14 cellular contexts compared by ENCODE assay signal in the genomic region with DNA sequence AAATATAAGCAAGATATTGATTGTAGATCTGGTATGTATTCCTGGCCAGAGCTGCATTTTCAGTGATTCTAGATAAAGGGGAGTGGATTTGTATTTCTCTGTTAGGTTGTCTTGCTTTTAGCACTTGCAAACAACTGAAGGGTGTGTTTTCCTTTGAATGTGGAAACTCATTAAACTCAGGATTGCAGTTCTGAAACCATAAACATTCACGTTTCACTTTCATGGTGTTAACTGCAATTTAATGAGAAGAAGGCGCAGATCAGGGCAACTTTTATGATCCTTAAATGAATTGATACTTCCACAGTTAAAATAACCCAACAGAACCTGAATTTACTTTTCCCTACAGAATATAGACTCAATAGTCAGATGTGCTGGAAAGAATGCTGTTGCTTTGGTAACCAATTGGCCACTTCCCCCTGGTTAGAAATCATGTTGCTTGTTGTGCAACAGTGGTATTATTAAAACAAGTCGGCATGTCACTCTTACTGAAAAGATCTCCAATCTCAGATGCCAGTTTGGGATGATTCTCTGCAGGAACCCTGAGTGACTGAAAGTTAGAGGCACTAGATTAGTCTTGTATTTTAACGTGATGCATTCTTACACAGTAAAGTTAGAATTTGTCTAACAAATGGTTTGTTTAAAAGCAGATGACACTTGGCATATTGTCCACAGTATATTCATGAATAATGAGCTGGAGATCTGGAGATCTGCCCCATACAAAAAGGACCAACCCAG.
A peak's percentile ranks its signal among the peaks of the same experiment; 100 is the strongest.
DNase-seq lines count a peak whose midpoint lies in the region; ATAC-seq and TF ChIP-seq lines count a peak whose summit lies in the region.
"Had no signal": no experiment of that assay in that cellular context is flagged by ENCODE, and none has a peak within 500 bp of the region (broad histone marks: within the 10 kb centered on the region; RNA-seq: fewer than 3 reads in every experiment).

No MANE protein-coding gene starts in this region.

- peaks cover 4 to 6% of the 10 kb centered on the region in 2 donors for H3K4me1 ChIP-seq in neuronal stem cell (ENCODE audit: control insufficient read depth in 2 of 2, insufficient read depth in 1 of 2, low read depth in 1 of 2, low read length in 2 of 2)
- no peaks in the 10 kb centered on the region for H3K4me1 ChIP-seq in neural progenitor cell
- H3K4me1 ChIP-seq: upper lobe of left lung had no signal

- H3K27me3 ChIP-seq in neuronal stem cell (ENCODE audit: control insufficient read depth in 3 of 3, insufficient read depth in 3 of 3, low read depth in 1 of 3, low read length in 3 of 3) (no peaks in the 10 kb centered on the region), neural progenitor cell (no peaks in the 10 kb centered on the region)
- H3K27me3 ChIP-seq: upper lobe of left lung had no signal

- H3K9me3 ChIP-seq in neuronal stem cell (replicated peaks in 1 of 2; ENCODE audit: control insufficient read depth in 2 of 2, insufficient read depth in 1 of 2, low read depth in 1 of 2, low read length in 2 of 2) (no peaks in the 10 kb centered on the region), neural progenitor cell (ENCODE audit: low read depth) (no peaks in the 10 kb centered on the region)
- H3K9me3 ChIP-seq: upper lobe of left lung had no signal

- H3K27ac ChIP-seq in neuronal stem cell (replicated peaks; ENCODE audit: low read length) (no peak overlapping the region), neural progenitor cell (no peak overlapping the region)
- H3K27ac ChIP-seq: upper lobe of left lung, VCaP had no signal

- H3K23ac ChIP-seq in neuronal stem cell (ENCODE audit: low read depth, low read length, poor library complexity), result no peak overlapping the region

- H3K36me3 ChIP-seq in neuronal stem cell (replicated peaks in 1 of 2; ENCODE audit: control insufficient read depth in 2 of 2, insufficient read depth in 2 of 2, low read length in 2 of 2) (no peaks in the 10 kb centered on the region), neural progenitor cell (no peaks in the 10 kb centered on the region)
- H3K36me3 ChIP-seq: upper lobe of left lung had no signal

- ATAC-seq in GM18520 (IDR thresholded peaks at IDR 0.05; ENCODE audit: unreplicated experiment), result no peak

- no peaks in the 10 kb centered on the region for H3K9me3 Mint-ChIP-seq in neural progenitor cell

- H3K79me1 ChIP-seq in neuronal stem cell (ENCODE audit: low read depth, low read length), result peaks cover 2% of the 10 kb centered on the region

- no peak overlapping the region for H3K14ac ChIP-seq in neuronal stem cell (ENCODE audit: low read length)

- H3K4me2 ChIP-seq in neuronal stem cell (ENCODE audit: insufficient read depth, low read length, poor library complexity, severe bottlenecking), result no peak overlapping the region
- H3K4me2 ChIP-seq in neural progenitor cell, result no peak overlapping the region

- no peak overlapping the region for H2BK5ac ChIP-seq in neuronal stem cell (ENCODE audit: low read length)

- H3K36me3 Mint-ChIP-seq in neural progenitor cell, result no peaks in the 10 kb centered on the region

- peaks cover 14% of the 10 kb centered on the region for H3K4me1 Mint-ChIP-seq in neural progenitor cell

- H3K27ac Mint-ChIP-seq in neural progenitor cell, result no peak overlapping the region
- H3K27ac Mint-ChIP-seq: activated T-cell treated with anti-CD3 and anti-CD28 coated beads, Interleukin-2, amount 50 U/mL, for 24 hours had no signal

- no CpG with 5 or more reads among the region's 4 CpGs for WGBS in neuronal stem cell (ENCODE audit: extremely low coverage in 2 of 2, insufficient read length in 2 of 2, insufficient replicate concordance in 1 of 2), 2 donors

- no peaks in the 10 kb centered on the region for H3F3A ChIP-seq in neural progenitor cell (ENCODE audit: low read depth)

- no peak overlapping the region for H4K8ac ChIP-seq in neuronal stem cell (ENCODE audit: low read depth, low read length)

- no peak overlapping the region for H2AK5ac ChIP-seq in neuronal stem cell (ENCODE audit: low read depth, low read length)

- H2BK12ac ChIP-seq in neuronal stem cell (ENCODE audit: low read length), result no peak overlapping the region

- H3K79me2 ChIP-seq in neural progenitor cell (ENCODE audit: low read depth), result no peaks in the 10 kb centered on the region

- H3K4me3 Mint-ChIP-seq in neural progenitor cell, result no peak overlapping the region
- H3K4me3 Mint-ChIP-seq: activated T-cell treated with anti-CD3 and anti-CD28 coated beads, Interleukin-2, amount 50 U/mL, for 24 hours had no signal

- H3K27me3 Mint-ChIP-seq in neural progenitor cell (ENCODE audit: insufficient read depth, low read depth), result peaks cover 2% of the 10 kb centered on the region
- H3K27me3 Mint-ChIP-seq: activated T-cell treated with anti-CD3 and anti-CD28 coated beads, Interleukin-2, amount 50 U/mL, for 24 hours had no signal

- H3K18ac ChIP-seq in neuronal stem cell (ENCODE audit: low read length), result no peak overlapping the region

- H3K4me3 ChIP-seq in NB4 (ENCODE audit: low read depth, low read length) (no peak overlapping the region), neuronal stem cell (ENCODE audit: low read length in 2 of 2) (no peak overlapping the region), neural progenitor cell (no peak overlapping the region)
- H3K4me3 ChIP-seq: lung, upper lobe of left lung had no signal

- DNase-seq in EH (ENCODE audit: low read depth) (peak; percentile 75), NB4 (ENCODE audit: low read depth) (peak; percentile 20), dedifferentiated amniotic fluid mesenchymal stem cell (ENCODE audit: extremely low spot score) (peak; percentile 82), neuronal stem cell (ENCODE audit: low spot score) (no peak), HuH-7 (ENCODE audit: low spot score) (no peak), DMS153 treated with DMSO at 0.1 percent for 48 hours (lab: John Stamatoyannopoulos, UW; ENCODE audit: unreplicated experiment) (no peak), neural progenitor cell (ENCODE audit: low spot score) (no peak)
- DNase-seq: activated T-cell treated with anti-CD3 and anti-CD28 coated beads, Interleukin-2, amount 50 U/mL, for 24 hours; NCI-H2081; retina; upper lobe of left lung had no signal

- no peaks in the 10 kb centered on the region for H4K20me1 ChIP-seq in neural progenitor cell (ENCODE audit: low read depth)

- no peak overlapping the region for H4K91ac ChIP-seq in neuronal stem cell (ENCODE audit: low read depth, low read length, poor library complexity)

- no peak overlapping the region for H2BK120ac ChIP-seq in neuronal stem cell (ENCODE audit: low read depth, low read length)

- H2BK15ac ChIP-seq in neuronal stem cell (ENCODE audit: low read length), result no peak overlapping the region

- no peak overlapping the region for H3K4ac ChIP-seq in neuronal stem cell (ENCODE audit: low read length)

- peak overlapping the region; percentile 52 for H2AFZ ChIP-seq in neuronal stem cell (ENCODE audit: low read length)
- no peak overlapping the region for H2AFZ ChIP-seq in neural progenitor cell (replicated peaks)

- no peak overlapping the region for H3K9ac ChIP-seq in neuronal stem cell (ENCODE audit: low read depth, low read length, poor library complexity)
- no peak overlapping the region for H3K9ac ChIP-seq in neural progenitor cell

- TF ChIP-seq CTCF in NB4 (IDR thresholded peaks at IDR 0.05; ENCODE audit: low read depth, low read length) (no peak), neural progenitor cell (IDR thresholded peaks at IDR 0.05) (no peak)

- TF ChIP-seq POLR2A in NB4 (IDR thresholded peaks at IDR 0.05; ENCODE audit: extremely low read depth, insufficient read length), result no peak

Comparison
In these comparisons a context has a peak if more than half of its experiments do, and no peak if none do; other contexts are left out.
1. DNase-seq: peak in EH (single experiment), NB4 (single experiment) and dedifferentiated amniotic fluid mesenchymal stem cell (single experiment); none in neuronal stem cell (single experiment), HuH-7 (single experiment), DMS153 treated with DMSO at 0.1 percent for 48 hours (single experiment) and neural progenitor cell (single experiment).